13 cellular contexts compared by ENCODE assay signal in genomic region chr9:36164989-36165388, GRCh38. TPM values are rescaled to one million over a fixed set of nuclear protein-coding genes. Genes with fewer than 3 reads are reported as not detected.
DNase-seq lines count a peak whose midpoint lies in the region; ATAC-seq and TF ChIP-seq lines count a peak whose summit lies in the region.
"Had no signal": no experiment of that assay in that cellular context is flagged by ENCODE, and none has a peak within 500 bp of the region (broad histone marks: within the 10 kb centered on the region; RNA-seq: fewer than 3 reads in every experiment).

No MANE protein-coding gene starts in this region.

- ATAC-seq in activated T-cell treated with anti-CD3 and anti-CD28 coated beads, Interleukin-2, amount 50 U/mL, for 72 hours (replicated peaks in 1 of 2): no peak
- no peak for ATAC-seq in central memory CD8-positive, alpha-beta T cell (replicated peaks; ENCODE audit: extremely low read depth, poor library complexity, severe bottlenecking)
- ATAC-seq in upper lobe of right lung: no peak
- ATAC-seq in GM21737 (IDR thresholded peaks at IDR 0.05; ENCODE audit: unreplicated experiment): no peak

- no peak overlapping the region for H3K4me3 ChIP-seq in upper lobe of right lung
- H3K4me3 ChIP-seq: coronary artery had no signal

- no peaks in the 10 kb centered on the region for H3K9me3 Mint-ChIP-seq in activated T-cell treated with anti-CD3 and anti-CD28 coated beads, Interleukin-2, amount 50 U/mL, for 72 hours
- H3K9me3 Mint-ChIP-seq in central memory CD8-positive, alpha-beta T cell: no peaks in the 10 kb centered on the region
- H3K9me3 Mint-ChIP-seq in nephron: no peaks in the 10 kb centered on the region
- H3K9me3 Mint-ChIP-seq: activated B cell treated with CpG ODN at 0.5 μM for 24 hours had no signal

- H3K4me3 Mint-ChIP-seq in activated T-cell treated with anti-CD3 and anti-CD28 coated beads, Interleukin-2, amount 50 U/mL, for 72 hours: peak overlapping the region; percentile 35 to 62
- peak overlapping the region; percentile 73 for H3K4me3 Mint-ChIP-seq in central memory CD8-positive, alpha-beta T cell
- peak overlapping the region; percentile 58 to 80 (median 79) for H3K4me3 Mint-ChIP-seq in nephron
- H3K4me3 Mint-ChIP-seq: activated B cell treated with CpG ODN at 0.5 μM for 24 hours had no signal

- no peaks in the 10 kb centered on the region for H3K36me3 ChIP-seq in upper lobe of right lung

- no peaks in the 10 kb centered on the region for H3K4me1 Mint-ChIP-seq in activated T-cell treated with anti-CD3 and anti-CD28 coated beads, Interleukin-2, amount 50 U/mL, for 72 hours (ENCODE audit: low read depth)
- H3K4me1 Mint-ChIP-seq in central memory CD8-positive, alpha-beta T cell: peaks cover 19% of the 10 kb centered on the region
- H3K4me1 Mint-ChIP-seq in nephron: peaks cover 63% of the 10 kb centered on the region

- H3K27ac Mint-ChIP-seq in activated T-cell treated with anti-CD3 and anti-CD28 coated beads, Interleukin-2, amount 50 U/mL, for 72 hours: no peak overlapping the region
- peak overlapping the region; percentile 25 for H3K27ac Mint-ChIP-seq in central memory CD8-positive, alpha-beta T cell (ENCODE audit: low read depth)
- H3K27ac Mint-ChIP-seq in nephron: peak overlapping the region; percentile 99 to 100 (median 100)
- H3K27ac Mint-ChIP-seq: activated B cell treated with CpG ODN at 0.5 μM for 24 hours had no signal

- DNase-seq in activated T-cell treated with anti-CD3 and anti-CD28 coated beads, Interleukin-2, amount 50 U/mL, for 72 hours: no peak
- no peak for DNase-seq in activated T-cell treated with anti-CD3 and anti-CD28 coated beads, Interleukin-2, amount 50 U/mL, for 48 hours
- DNase-seq in central memory CD8-positive, alpha-beta T cell (ENCODE audit: low spot score in 2 of 2): no peak
- DNase-seq in upper lobe of right lung (no peak), glomerular visceral epithelial cell (ENCODE audit: extremely low spot score) (no peak)
- no peak for DNase-seq in effector CD8-positive, alpha-beta T cell (lab: John Stamatoyannopoulos, UW)
- DNase-seq: activated B cell treated with CpG ODN at 0.5 μM for 24 hours; activated naive CD4-positive, alpha-beta T cell treated with Interleukin-2 at 50 U/mL for 16 hours; NCI-H446 treated with DMSO at 0.1 percent for 48 hours had no signal

- intact Hi-C loops in upper lobe of right lung (cut with DNase I): loop anchor here (5.0 kb wide), 1 partner anchor 63 kb away; no protein-coding TSS in a partner anchor

- peaks cover 23% of the 10 kb centered on the region for H3K4me1 ChIP-seq in upper lobe of right lung

- no peaks in the 10 kb centered on the region for H3K27me3 ChIP-seq in upper lobe of right lung

- H3K27me3 Mint-ChIP-seq in activated T-cell treated with anti-CD3 and anti-CD28 coated beads, Interleukin-2, amount 50 U/mL, for 72 hours (ENCODE audit: low read depth): no peaks in the 10 kb centered on the region
- H3K27me3 Mint-ChIP-seq in central memory CD8-positive, alpha-beta T cell: no peaks in the 10 kb centered on the region
- H3K27me3 Mint-ChIP-seq in nephron (ENCODE audit: low read depth): no peaks in the 10 kb centered on the region

- peak overlapping the region; percentile 17 for H3K27ac ChIP-seq in upper lobe of right lung

- H3K36me3 Mint-ChIP-seq in activated T-cell treated with anti-CD3 and anti-CD28 coated beads, Interleukin-2, amount 50 U/mL, for 72 hours (ENCODE audit: insufficient read depth in 2 of 2): no peaks in the 10 kb centered on the region
- peaks cover 10% of the 10 kb centered on the region for H3K36me3 Mint-ChIP-seq in central memory CD8-positive, alpha-beta T cell (ENCODE audit: insufficient read depth)
- no peaks in the 10 kb centered on the region for H3K36me3 Mint-ChIP-seq in nephron (ENCODE audit: low read depth)

- no peaks in the 10 kb centered on the region for H3K9me3 ChIP-seq in upper lobe of right lung

- TF ChIP-seq CTCF in nephron (IDR thresholded peaks at IDR 0.05; ENCODE audit: unreplicated experiment in 3 of 3): no peak
- no peak for TF ChIP-seq CTCF in upper lobe of right lung (IDR thresholded peaks at IDR 0.05)

RNA-seq across cellular contexts. Expression of gene CCIN, which starts 4.2 kb away (rescaled TPM):
- under 1 TPM in 1 of 2 donors, not detected in 1; 0.12 TPM for total RNA-seq in activated T-cell treated with anti-CD3 and anti-CD28 coated beads, Interleukin-2, amount 50 U/mL, for 72 hours
- total RNA-seq in upper lobe of right lung: not detected
- total RNA-seq: activated B cell treated with CpG ODN at 0.5 μM for 24 hours, kidney epithelial cell had no signal

RNA-seq across cellular contexts. Expression of gene CLTA, which starts 25.7 kb away (rescaled TPM):
- 10 to 100 TPM; 86.8 to 91.6 TPM for total RNA-seq in activated T-cell treated with anti-CD3 and anti-CD28 coated beads, Interleukin-2, amount 50 U/mL, for 72 hours
- 163 TPM for total RNA-seq in upper lobe of right lung

RNA-seq across cellular contexts. Expression of gene GLIPR2, which starts 28.5 kb away (rescaled TPM):
- total RNA-seq in activated T-cell treated with anti-CD3 and anti-CD28 coated beads, Interleukin-2, amount 50 U/mL, for 72 hours: 10 to 100 TPM; 17.7 to 22.7 TPM
- total RNA-seq in upper lobe of right lung: 64.9 TPM
